9 cellular contexts compared by ENCODE assay signal in genomic region chr11:36508743-36509142, GRCh38. TPM values are rescaled to one million over a fixed set of nuclear protein-coding genes. Genes with fewer than 3 reads are reported as not detected.
DNase-seq lines count a peak whose midpoint lies in the region; ATAC-seq and TF ChIP-seq lines count a peak whose summit lies in the region.
"Had no signal": no experiment of that assay in that cellular context is flagged by ENCODE, and none has a peak within 500 bp of the region (broad histone marks: within the 10 kb centered on the region; RNA-seq: fewer than 3 reads in every experiment).

No MANE protein-coding gene starts in this region.

- H3K27me3 ChIP-seq in adipocyte (replicated peaks; ENCODE audit: control insufficient read depth, insufficient read depth, low read length) (no peaks in the 10 kb centered on the region), left lung (no peaks in the 10 kb centered on the region), thoracic aorta (replicated peaks; ENCODE audit: insufficient read depth) (no peaks in the 10 kb centered on the region)

- no peaks in the 10 kb centered on the region for H3K9me3 Mint-ChIP-seq in activated CD4-positive, alpha-beta T cell treated with anti-CD3 and anti-CD28 coated beads for 36 hours (ENCODE audit: low read depth)

- H3K4me1 ChIP-seq in adipocyte (ENCODE audit: control insufficient read depth, insufficient read depth, low read length) (peaks cover 9% of the 10 kb centered on the region), left lung (peaks cover 9 to 37% of the 10 kb centered on the region in 2 donors), thoracic aorta (ENCODE audit: control insufficient read depth in 1 of 2, low read depth in 2 of 2) (peaks cover 4 to 15% of the 10 kb centered on the region in 2 donors)

- H3K4me3 ChIP-seq in adipocyte (ENCODE audit: low read length) (peak overlapping the region; percentile 97), left lung (peak overlapping the region; percentile 75 to 96), thoracic aorta (peak overlapping the region; percentile 80)

- intact Hi-C loops in activated CD4-positive, alpha-beta T cell treated with anti-CD3 and anti-CD28 coated beads for 36 hours (cut with DNase I, micrococcal nuclease), result loop anchor here (2.0 to 10.0 kb wide), 3 partner anchors 354 to 1591 kb away; partner anchors contain the start of genes APIP (in 1 of the 2), PDHX (in 1 of the 2) and TRIM44 (in 1 of the 2)
- intact Hi-C loops in left lung (cut with DNase I), result no loop called here

- peaks cover 37% of the 10 kb centered on the region for H3K4me1 Mint-ChIP-seq in activated CD4-positive, alpha-beta T cell treated with anti-CD3 and anti-CD28 coated beads for 36 hours

- H3K36me3 ChIP-seq in adipocyte (ENCODE audit: control insufficient read depth, insufficient read depth, low read length, severe bottlenecking) (peaks cover 3% of the 10 kb centered on the region), left lung (no peaks in the 10 kb centered on the region), thoracic aorta (no peaks in the 10 kb centered on the region)

- peak overlapping the region; percentile 88 for H3K27ac Mint-ChIP-seq in activated CD4-positive, alpha-beta T cell treated with anti-CD3 and anti-CD28 coated beads for 36 hours

- H3K9ac ChIP-seq in adipocyte (ENCODE audit: low read length), result peak overlapping the region; percentile 95

- peaks cover 6% of the 10 kb centered on the region for H3K36me3 Mint-ChIP-seq in activated CD4-positive, alpha-beta T cell treated with anti-CD3 and anti-CD28 coated beads for 36 hours (ENCODE audit: low read depth)

- H3K9me3 ChIP-seq in adipocyte (ENCODE audit: control insufficient read depth, low read length) (peaks cover 1% of the 10 kb centered on the region), left lung (peaks cover 0 to 3% of the 10 kb centered on the region in 2 donors), thoracic aorta (no peaks in the 10 kb centered on the region)

- peak overlapping the region; percentile 95 for H3K4me3 Mint-ChIP-seq in activated CD4-positive, alpha-beta T cell treated with anti-CD3 and anti-CD28 coated beads for 36 hours

- CTCF ChIA-PET in activated CD4-positive, alpha-beta T cell treated with anti-CD3 and anti-CD28 coated beads for 36 hours (lab: Charles Lee), result interaction anchor here (0.6 to 2.9 kb wide), 13 partner anchors 10 to 502 kb away, joined by 3 to 26 read pairs (median 4); no protein-coding TSS in a partner anchor

- POLR2A ChIA-PET in activated CD4-positive, alpha-beta T cell treated with anti-CD3 and anti-CD28 coated beads for 36 hours (lab: Charles Lee), result interaction anchor here (0.9 kb wide), 1 partner anchor 132 kb away, joined by 4 read pairs; no protein-coding TSS in a partner anchor

- TF ChIP-seq CTCF in left lung (IDR thresholded peaks at IDR 0.05), result no peak
- no peak for TF ChIP-seq CTCF in thoracic aorta (IDR thresholded peaks at IDR 0.05)

- H3K27me3 Mint-ChIP-seq in activated CD4-positive, alpha-beta T cell treated with anti-CD3 and anti-CD28 coated beads for 36 hours, result peaks cover 2% of the 10 kb centered on the region

- peak overlapping the region; percentile 89 to 91 for H3K27ac ChIP-seq in left lung
- peak overlapping the region; percentile 84 for H3K27ac ChIP-seq in thoracic aorta

- DNase-seq in activated CD4-positive, alpha-beta T cell treated with anti-CD3 and anti-CD28 coated beads for 36 hours, result no peak
- DNase-seq in activated CD4-positive, alpha-beta T cell treated with anti-CD3 and anti-CD28 coated beads for 4 hours, result no peak
- DNase-seq in adipocyte (ENCODE audit: low read depth) (peak; percentile 51), left lung (no peak), thoracic aorta (ENCODE audit: low spot score) (no peak), NCI-H2196 (lab: John Stamatoyannopoulos, UW; ENCODE audit: unreplicated experiment) (no peak), HuH-7.5 (ENCODE audit: low spot score) (no peak)
- DNase-seq: NCI-H1048 had no signal

- no peak for ATAC-seq in activated CD4-positive, alpha-beta T cell treated with anti-CD3 and anti-CD28 coated beads for 36 hours
- no peak for ATAC-seq in left lung
- ATAC-seq in thoracic aorta (ENCODE audit: insufficient number of reproducible peaks, low FRiP score, low read depth), result no peak
- no peak for ATAC-seq in HG03469 (IDR thresholded peaks at IDR 0.05; ENCODE audit: unreplicated experiment)

RNA-seq across cellular contexts. Expression of gene TRAF6, which starts 1.3 kb away (rescaled TPM):
- total RNA-seq in activated CD4-positive, alpha-beta T cell treated with anti-CD3 and anti-CD28 coated beads for 36 hours, result 10 to 100 TPM; 11.1 to 12.5 TPM
- total RNA-seq in left lung (10 to 100 TPM; 11.3 to 12.4 TPM), thoracic aorta (10 to 100 TPM; 18.0 to 18.3 TPM)

RNA-seq across cellular contexts. Expression of gene RAG1, which starts 59.1 kb away (rescaled TPM):
- total RNA-seq in activated CD4-positive, alpha-beta T cell treated with anti-CD3 and anti-CD28 coated beads for 36 hours, result under 1 TPM; 0.30 to 0.37 TPM
- total RNA-seq in left lung (1 to 10 TPM in 1 of 2 donors, under 1 TPM in 1; 0.50 to 1.4 TPM), thoracic aorta (under 1 TPM; 0.28 to 0.54 TPM)

Comparison
In these comparisons a context has a peak if more than half of its experiments do, and no peak if none do; other contexts are left out.
1. intact Hi-C loops: an anchor here in activated CD4-positive, alpha-beta T cell treated with anti-CD3 and anti-CD28 coated beads for 36 hours (2.0 to 10.0 kb wide); none called in left lung.